ENCODE assay signal across 19 cellular contexts in the genomic region with DNA sequence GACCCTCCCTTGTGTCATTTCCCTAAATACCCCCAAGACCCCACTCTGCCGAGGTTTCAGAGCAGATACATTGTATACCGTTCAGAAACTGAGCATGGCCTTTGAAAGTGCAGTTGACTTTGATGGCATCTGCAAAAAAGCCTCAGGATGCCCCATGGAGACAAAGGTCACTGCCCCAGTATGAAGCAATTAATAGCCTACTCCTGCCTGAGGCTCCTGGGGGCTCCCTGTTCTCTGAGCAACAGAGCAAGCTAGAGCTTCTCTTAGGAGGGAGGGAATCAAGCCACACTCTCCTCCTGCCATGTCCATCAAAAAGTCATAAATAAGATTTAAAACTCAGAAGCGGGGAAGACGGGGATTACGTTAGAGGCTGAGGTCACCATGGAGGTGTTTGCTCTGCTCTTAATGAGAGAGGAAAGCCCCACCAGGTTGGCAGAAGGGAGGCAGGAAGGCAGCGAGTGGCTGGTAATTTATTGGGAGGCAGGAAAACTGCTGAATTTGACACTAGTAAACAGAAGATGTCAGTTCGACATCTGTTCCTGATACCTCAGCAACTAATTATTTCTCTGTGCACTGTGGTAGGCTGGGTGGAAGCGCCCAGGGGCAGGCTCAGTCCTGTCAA.
DNase-seq lines count a peak whose midpoint lies in the region; ATAC-seq and TF ChIP-seq lines count a peak whose summit lies in the region.
"Had no signal": no experiment of that assay in that cellular context is flagged by ENCODE, and none has a peak within 500 bp of the region (broad histone marks: within the 10 kb centered on the region; RNA-seq: fewer than 3 reads in every experiment).

No MANE protein-coding gene starts in this region.

- no peak for ATAC-seq in HG03139 (IDR thresholded peaks at IDR 0.05; ENCODE audit: unreplicated experiment)
- ATAC-seq: activated CD4-positive, CD25-positive, alpha-beta regulatory T cell treated with anti-CD3 and anti-CD28 coated beads, Interleukin-2, amount 50 U/mL, for 24 hours; activated naive CD8-positive, alpha-beta T cell treated with anti-CD3 and anti-CD28 coated beads, Interleukin-2, amount 50 U/mL, for 24 hours; activated T-helper 17 cell treated with anti-CD3 and anti-CD28 coated beads, Interleukin-2, amount 50 U/mL, for 72 hours; naive thymus-derived CD8-positive, alpha-beta T cell; stimulated activated effector memory CD8-positive, alpha-beta T cell treated with anti-CD3 and anti-CD28 coated beads, Interleukin-12 subunit alpha, Interleukin-12 subunit beta, amount 100 ng/mL, for 72 hours had no signal

- peak overlapping the region; percentile 29 for H3K27ac ChIP-seq in WERI-Rb-1
- H3K27ac ChIP-seq in breast epithelium, result no peak overlapping the region
- H3K27ac ChIP-seq: 22Rv1, esophagus squamous epithelium, spleen had no signal

- no peaks in the 10 kb centered on the region for H3K36me3 ChIP-seq in WERI-Rb-1
- H3K36me3 ChIP-seq in breast epithelium, result no peaks in the 10 kb centered on the region
- H3K36me3 ChIP-seq: esophagus squamous epithelium, HAP-1, spleen had no signal

- DNase-seq in NCI-H1105 treated with DMSO at 0.1 percent for 48 hours (lab: John Stamatoyannopoulos, UW) (peak; percentile 56), NCI-H1105 (lab: John Stamatoyannopoulos, UW) (no peak), NCI-H2227 treated with DMSO at 0.1 percent for 48 hours (lab: John Stamatoyannopoulos, UW) (peak; percentile 19), WERI-Rb-1 (peak; percentile 60), retina (peak; percentile 28), HCEC 1CT (no peak), breast epithelium (ENCODE audit: low spot score in 2 of 2) (no peak)
- DNase-seq: activated naive CD8-positive, alpha-beta T cell treated with anti-CD3 and anti-CD28 coated beads, Interleukin-2, amount 50 U/mL, for 24 hours; esophagus squamous epithelium; naive thymus-derived CD8-positive, alpha-beta T cell; NCI-H187; spleen; T-helper 2 cell had no signal

- TF ChIP-seq POLR2A in breast epithelium (IDR thresholded peaks at IDR 0.05), result no peak

- TF ChIP-seq CTCF in WERI-Rb-1 (IDR thresholded peaks at IDR 0.05; ENCODE audit: low read depth, low read length) (no peak), breast epithelium (IDR thresholded peaks at IDR 0.05) (no peak)

- H3K4me3 ChIP-seq in WERI-Rb-1 (ENCODE audit: low read depth, low read length), result no peak overlapping the region
- no peak overlapping the region for H3K4me3 ChIP-seq in breast epithelium
- H3K4me3 ChIP-seq: esophagus squamous epithelium, HAP-1, spleen had no signal

- intact Hi-C loops in breast epithelium (cut with DNase I; ENCODE audit: low total_unique reads), result loop anchor here (5.0 kb wide), 1 partner anchor 254 kb away; no protein-coding TSS in a partner anchor

- H3K27me3 ChIP-seq in WERI-Rb-1 (ENCODE audit: insufficient read depth, low read depth, severe bottlenecking) (no peaks in the 10 kb centered on the region), breast epithelium (peaks cover 0 to 7% of the 10 kb centered on the region in 2 donors)

- no peaks in the 10 kb centered on the region for H3K4me1 ChIP-seq in breast epithelium
- H3K4me1 ChIP-seq: esophagus squamous epithelium, HAP-1, spleen had no signal

- no peaks in the 10 kb centered on the region for H3K9me3 ChIP-seq in WERI-Rb-1 (ENCODE audit: severe bottlenecking)
- no peaks in the 10 kb centered on the region for H3K9me3 ChIP-seq in breast epithelium
- H3K9me3 ChIP-seq: esophagus squamous epithelium, HAP-1, spleen had no signal

Comparison
In these comparisons a context has a peak if more than half of its experiments do, and no peak if none do; other contexts are left out.
1. DNase-seq: peak in NCI-H1105 treated with DMSO at 0.1 percent for 48 hours (single experiment), NCI-H2227 treated with DMSO at 0.1 percent for 48 hours (single experiment), WERI-Rb-1 (single experiment) and retina (single experiment); none in NCI-H1105 (single experiment), HCEC 1CT (single experiment) and breast epithelium (0 of 2).